ENCODE assay signal across 8 cellular contexts in the genomic region with DNA sequence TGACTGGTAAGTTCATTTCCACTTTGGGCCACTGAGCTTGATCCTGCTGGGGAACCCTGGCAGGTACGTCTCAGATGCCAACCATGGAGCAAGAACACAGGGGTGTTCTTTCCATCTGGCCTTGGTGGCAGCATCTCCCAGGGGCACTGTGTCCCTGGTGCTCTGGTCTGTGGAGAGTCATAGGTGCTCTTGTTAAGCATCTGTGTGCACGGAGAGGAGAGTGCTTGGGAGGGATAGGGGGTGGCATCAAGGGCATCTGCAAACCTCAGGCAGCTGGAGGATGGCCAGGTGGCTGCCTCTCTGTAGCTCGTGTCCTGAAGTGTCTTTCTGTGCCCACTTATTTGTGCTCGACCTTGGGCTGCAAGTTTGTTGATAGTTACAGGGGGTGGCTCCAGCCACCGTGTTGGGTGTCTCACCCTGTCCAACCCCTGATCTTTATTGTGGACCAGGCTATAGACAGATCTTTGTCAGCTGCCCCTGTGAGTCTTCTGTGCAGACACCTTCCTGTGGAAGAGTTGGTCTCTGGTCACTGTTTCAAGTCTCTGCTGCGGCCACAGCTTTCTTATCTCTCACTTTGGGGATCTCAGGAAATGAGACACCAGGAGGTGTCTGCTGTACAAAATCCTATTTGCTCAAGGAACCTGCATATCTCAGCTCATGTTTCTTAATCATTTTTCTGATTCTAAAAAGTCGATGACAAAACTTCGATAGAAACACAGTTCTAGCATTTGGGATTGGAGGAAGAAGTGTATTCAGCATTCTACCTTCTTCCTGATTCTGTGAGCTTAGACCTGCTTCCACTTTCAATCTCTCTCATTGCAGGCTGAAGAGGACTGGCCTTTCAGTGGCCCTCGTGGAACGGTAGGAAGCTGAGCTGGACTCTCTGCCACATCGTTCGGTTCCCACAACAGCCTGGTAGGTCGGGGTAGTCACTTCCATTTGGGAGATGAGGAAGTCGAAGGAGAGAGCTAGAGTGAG. TPM values are rescaled to one million over a fixed set of nuclear protein-coding genes. Genes with fewer than 3 reads are reported as not detected.
A peak's percentile ranks its signal among the peaks of the same experiment; 100 is the strongest.
DNase-seq lines count a peak whose midpoint lies in the region; ATAC-seq and TF ChIP-seq lines count a peak whose summit lies in the region.

No MANE protein-coding gene starts in this region.

- H3K4me3 Mint-ChIP-seq in HFFc6, result no peak overlapping the region

- ATAC-seq in GM19351 (IDR thresholded peaks at IDR 0.05; ENCODE audit: unreplicated experiment), result peak; percentile 25
- ATAC-seq in HG03520 (IDR thresholded peaks at IDR 0.05; ENCODE audit: unreplicated experiment), result no peak
- ATAC-seq in GM21360 (IDR thresholded peaks at IDR 0.05; ENCODE audit: unreplicated experiment), result no peak

- H3K27me3 Mint-ChIP-seq in HFFc6 (ENCODE audit: insufficient read depth), result peaks cover 10% of the 10 kb centered on the region

- H3K36me3 ChIP-seq in Karpas-422 (ENCODE audit: insufficient read depth, low read length), result no peaks in the 10 kb centered on the region

- DNase-seq in GM10248 (ENCODE audit: extremely low spot score), result peak; percentile 53
- DNase-seq in NB4 (ENCODE audit: low read depth), result peak; percentile 44
- peak; percentile 4 for DNase-seq in iPS-NIHi7 (ENCODE audit: extremely low spot score)
- no peak for DNase-seq in Karpas-422
- DNase-seq in HFFc6, result no peak

- TF ChIP-seq POLR2A in NB4 (IDR thresholded peaks at IDR 0.05; ENCODE audit: extremely low read depth, insufficient read length), result no peak

- no peaks in the 10 kb centered on the region for H3K79me2 ChIP-seq in Karpas-422 (ENCODE audit: low read length)

- no peaks in the 10 kb centered on the region for H3K9me3 ChIP-seq in Karpas-422 (ENCODE audit: low read length)

- no peak for TF ChIP-seq CTCF in GM10248 (IDR thresholded peaks at IDR 0.05; ENCODE audit: control extremely low read depth, extremely low read depth, low read depth, missing control alignments)
- no peak for TF ChIP-seq CTCF in NB4 (IDR thresholded peaks at IDR 0.05; ENCODE audit: low read depth, low read length)
- TF ChIP-seq CTCF in HFFc6 (IDR thresholded peaks at IDR 0.05), result no peak

- H2AFZ ChIP-seq in Karpas-422 (ENCODE audit: low read length), result no peak overlapping the region

- H4K20me1 ChIP-seq in Karpas-422 (ENCODE audit: insufficient read depth, low read depth, low read length), result no peaks in the 10 kb centered on the region

- H3K4me1 Mint-ChIP-seq in HFFc6 (ENCODE audit: low read depth), result peaks cover 11% of the 10 kb centered on the region

- no peak overlapping the region for H3K9ac ChIP-seq in Karpas-422 (ENCODE audit: low read length)

- H3K27ac ChIP-seq in Karpas-422 (ENCODE audit: low read length), result no peak overlapping the region

- H3K4me3 ChIP-seq in NB4 (ENCODE audit: low read depth, low read length) (no peak overlapping the region), Karpas-422 (ENCODE audit: low read length) (no peak overlapping the region)

- no peaks in the 10 kb centered on the region for H3K9me2 ChIP-seq in Karpas-422 (replicated peaks; ENCODE audit: insufficient read depth, low read length)

- 0 out of 2 replicates have a peak, but pooled peaks cover 3% of the 10 kb centered on the region for H3K4me1 ChIP-seq in Karpas-422 (ENCODE audit: low read length)

- CTCF ChIA-PET in GM10248 (lab: Yijun Ruan, JAX), result interaction anchor here (0.8 to 2.6 kb wide), 12 partner anchors 11 to 324 kb away, joined by 3 to 12 read pairs (median 3); a partner anchor contains a TSS

- POLR2A ChIA-PET in GM10248 (lab: Yijun Ruan, JAX), result interaction anchor here (0.6 to 1.0 kb wide), 2 partner anchors 12 to 27 kb away, joined by 3 to 6 read pairs; a partner anchor contains a TSS

- no peaks in the 10 kb centered on the region for H3K27me3 ChIP-seq in Karpas-422 (ENCODE audit: low read length)

- no peaks in the 10 kb centered on the region for H3K9me3 Mint-ChIP-seq in HFFc6

- H3K27ac Mint-ChIP-seq in HFFc6, result no peak overlapping the region

- H3K36me3 Mint-ChIP-seq in HFFc6 (ENCODE audit: low read depth), result no peaks in the 10 kb centered on the region

- H3K4me2 ChIP-seq in Karpas-422 (ENCODE audit: low read depth, low read length, poor library complexity, severe bottlenecking), result no peak overlapping the region

RNA-seq across cellular contexts. Expression of a gene that starts 17.2 kb away (rescaled TPM):
- total RNA-seq in Karpas-422 (2014; rRNA removed; shearing (Covaris generic); ENCODE audit: low replicate concordance), result not detected in 2 replicates
- total RNA-seq in HFFc6 (2021; fragmentation: NEBNext Ultra II Directional; extraction: Animal tissue kit (Norgen Biotek cat#: 25700)), result not detected

RNA-seq across cellular contexts. Expression of a gene that starts 54.1 kb away (rescaled TPM):
- 1.5 and 4.7 TPM in 2 replicates for total RNA-seq in Karpas-422 (2014; rRNA removed; shearing (Covaris generic); ENCODE audit: low replicate concordance)
- 1 to 10 TPM; 2.7 to 3.8 (median 2.9) TPM for total RNA-seq in HFFc6 (2021; fragmentation: NEBNext Ultra II Directional; extraction: Animal tissue kit (Norgen Biotek cat#: 25700))

Comparison
In these comparisons a context has a peak if more than half of its experiments do, and no peak if none do; other contexts are left out.
1. DNase-seq: peak in GM10248 (single experiment), NB4 (single experiment) and iPS-NIHi7 (single experiment); none in Karpas-422 (single experiment) and HFFc6 (single experiment).